33 cellular contexts compared by ENCODE assay signal in the genomic region with DNA sequence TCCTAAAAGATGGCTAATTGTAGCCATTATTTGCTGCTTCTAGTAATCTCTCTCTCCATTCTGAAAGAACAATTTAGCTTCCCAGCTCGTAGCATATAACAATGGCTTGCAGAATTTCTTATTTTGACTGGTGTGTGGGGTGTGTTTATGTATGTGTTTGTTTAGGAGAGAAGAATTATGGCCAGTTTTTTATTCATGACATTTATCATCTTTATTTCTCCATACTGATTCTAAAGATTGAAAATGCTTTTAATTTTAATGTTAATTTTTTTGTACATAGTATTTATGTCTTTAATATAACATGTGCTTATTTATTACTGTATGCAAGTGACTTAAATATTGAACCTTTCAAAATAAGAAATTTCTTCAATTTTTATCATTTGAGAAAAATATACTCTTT.
DNase-seq lines count a peak whose midpoint lies in the region; ATAC-seq, FAIRE-seq and TF ChIP-seq lines count a peak whose summit lies in the region.
"Had no signal": no experiment of that assay in that cellular context is flagged by ENCODE, and none has a peak within 500 bp of the region (broad histone marks: within the 10 kb centered on the region; RNA-seq: fewer than 3 reads in every experiment).

No MANE protein-coding gene starts in this region.

- no peaks in the 10 kb centered on the region for H3K36me3 ChIP-seq in MM.1S (replicated peaks; ENCODE audit: insufficient read depth, low read length)
- H3K36me3 ChIP-seq in smooth muscle cell (ENCODE audit: low read depth): no peaks in the 10 kb centered on the region
- H3K36me3 ChIP-seq: BE2C, Peyer's patch, prostate gland, sigmoid colon, stomach, tibial artery, vagina, WERI-Rb-1 had no signal

- H3K4me3 ChIP-seq in MM.1S (ENCODE audit: low read length): no peak overlapping the region
- no peak overlapping the region for H3K4me3 ChIP-seq in smooth muscle cell
- H3K4me3 ChIP-seq: lung, Peyer's patch, prostate gland, sigmoid colon, stomach, tibial artery, vagina had no signal

- peak; percentile 67 for FAIRE-seq in frontal cortex (lab: Jason Lieb, UNC)
- FAIRE-seq: colon, H54 had no signal

- H2AFZ ChIP-seq in MM.1S (ENCODE audit: low read length): no peak overlapping the region
- no peak overlapping the region for H2AFZ ChIP-seq in smooth muscle cell (ENCODE audit: low read depth)

- no peak for DNase-seq in MM.1S
- no peak for DNase-seq in frontal cortex (ENCODE audit: low spot score in 2 of 2)
- DNase-seq in smooth muscle cell (lab: John Stamatoyannopoulos, UW; ENCODE audit: unreplicated experiment): no peak
- no peak for DNase-seq in NCI-H146 treated with DMSO at 0.1 percent for 48 hours (lab: John Stamatoyannopoulos, UW; ENCODE audit: unreplicated experiment)
- DNase-seq in HCEC 1CT: no peak
- DNase-seq: activated CD4-positive, alpha-beta T cell treated with anti-CD3 and anti-CD28 coated beads, Interleukin-2, amount 10 ng/mL, durations not matched to agents 24 days and 14 days; activated effector memory CD4-positive, alpha-beta T cell treated with anti-CD3 and anti-CD28 coated beads, Interleukin-2, amount 50 U/mL, for 16 hours; activated naive CD8-positive, alpha-beta T cell treated with anti-CD3 and anti-CD28 coated beads for 36 hours; activated T-cell treated with anti-CD3 and anti-CD28 coated beads, Interleukin-2, amount 50 U/mL, for 1 hour; aorta; BE2C; DMS153; effector CD4-positive, alpha-beta T cell; immature natural killer cell; left cardiac atrium; naive thymus-derived CD8-positive, alpha-beta T cell; NCI-H1048; NCI-H526; occipital lobe; Peyer's patch; SHP77 treated with DMSO at 0.1 percent for 48 hours; sigmoid colon; stimulated activated CD4-positive, alpha-beta T cell treated with anti-CD3 and anti-CD28 coated beads, Interleukin-4, amount 100 ng/mL, for 1 hour; stomach; tibial artery; WERI-Rb-1 had no signal

- no peaks in the 10 kb centered on the region for H3K79me2 ChIP-seq in MM.1S (ENCODE audit: low read length)
- H3K79me2 ChIP-seq in smooth muscle cell (ENCODE audit: low read depth): no peaks in the 10 kb centered on the region

- H3K27me3 ChIP-seq in MM.1S (replicated peaks; ENCODE audit: insufficient read depth, low read length): no peaks in the 10 kb centered on the region
- peaks cover under 1% of the 10 kb centered on the region for H3K27me3 ChIP-seq in smooth muscle cell (ENCODE audit: low read depth)
- H3K27me3 ChIP-seq: Peyer's patch, sigmoid colon, stomach, tibial artery, vagina had no signal

- H3K9me3 ChIP-seq in MM.1S (replicated peaks; ENCODE audit: insufficient read depth, low read length): no peaks in the 10 kb centered on the region
- H3K9me3 ChIP-seq in smooth muscle cell (replicated peaks; ENCODE audit: low read depth): no peaks in the 10 kb centered on the region
- H3K9me3 ChIP-seq: BE2C, Peyer's patch, prostate gland, vagina had no signal

- H4K20me1 ChIP-seq in MM.1S (ENCODE audit: insufficient read depth, low read length): no peaks in the 10 kb centered on the region
- no peaks in the 10 kb centered on the region for H4K20me1 ChIP-seq in smooth muscle cell (ENCODE audit: low read depth)

- peak overlapping the region; percentile 96 for H3K27ac ChIP-seq in MM.1S (ENCODE audit: low read length)
- H3K27ac ChIP-seq in smooth muscle cell (ENCODE audit: low read depth): no peak overlapping the region
- H3K27ac ChIP-seq: Peyer's patch, prostate gland, sigmoid colon, stomach, tibial artery, vagina, WERI-Rb-1 had no signal

- no peaks in the 10 kb centered on the region for H3K9me2 ChIP-seq in MM.1S (replicated peaks; ENCODE audit: insufficient read depth, low read length)

- 31% methylated on average over 1 of the region's 1 CpG for WGBS in smooth muscle cell (ENCODE audit: low lambda C conversion rate)

- peak overlapping the region; percentile 76; the same call in 1 of the 2 replicates for H3K4me2 ChIP-seq in MM.1S (ENCODE audit: low read depth, low read length)
- no peak overlapping the region for H3K4me2 ChIP-seq in smooth muscle cell

- ATAC-seq in GM18867 (IDR thresholded peaks at IDR 0.05; ENCODE audit: unreplicated experiment): peak; percentile 6
- ATAC-seq in GM21381 (IDR thresholded peaks at IDR 0.05; ENCODE audit: unreplicated experiment): peak; percentile 13
- ATAC-seq: naive thymus-derived CD8-positive, alpha-beta T cell had no signal

- TF ChIP-seq CTCF in MM.1S (IDR thresholded peaks at IDR 0.05; ENCODE audit: low read length) (no peak), smooth muscle cell (IDR thresholded peaks at IDR 0.05; ENCODE audit: borderline replicate concordance, insufficient read depth, poor library complexity, severe bottlenecking) (no peak)

- peaks cover 40% of the 10 kb centered on the region for H3K4me1 ChIP-seq in MM.1S (ENCODE audit: low read length)
- H3K4me1 ChIP-seq in smooth muscle cell (ENCODE audit: low read depth): peaks cover 12% of the 10 kb centered on the region
- H3K4me1 ChIP-seq: BE2C, Peyer's patch, prostate gland, sigmoid colon, tibial artery, vagina had no signal

- H3K9ac ChIP-seq in MM.1S (ENCODE audit: low read length) (peak overlapping the region; percentile 44; the same call in 1 of the 2 replicates), smooth muscle cell (ENCODE audit: low read depth) (no peak overlapping the region)

- H3F3A ChIP-seq in MM.1S (ENCODE audit: insufficient read depth, low read length) (peaks cover 24% of the 10 kb centered on the region), smooth muscle cell (ENCODE audit: low read depth) (no peaks in the 10 kb centered on the region)
